Comparison of ENCODE assay signal across 35 cellular contexts in genomic region chr10:95034401-95034800, GRCh38. TPM values are rescaled to one million over a fixed set of nuclear protein-coding genes. Genes with fewer than 3 reads are reported as not detected.
"Had no signal": no experiment of that assay in that cellular context is flagged by ENCODE, and none has a peak within 500 bp of the region (broad histone marks: within the 10 kb centered on the region; RNA-seq: fewer than 3 reads in every experiment).

No MANE protein-coding gene starts in this region.

- ATAC-seq: activated CD8-positive, alpha-beta T cell treated with anti-CD3 and anti-CD28 coated beads for 36 hours; activated naive CD4-positive, alpha-beta T cell treated with anti-CD3 and anti-CD28 coated beads, Interleukin-2, amount 50 U/mL, for 72 hours; activated T-cell treated with anti-CD3 and anti-CD28 coated beads, Interleukin-2, amount 50 U/mL, for 4 hours; activated T-cell treated with anti-CD3 and anti-CD28 coated beads, Interleukin-2, amount 50 U/mL, for 72 hours; activated T-helper 17 cell treated with anti-CD3 and anti-CD28 coated beads, Interleukin-2, amount 50 U/mL, for 72 hours; body of pancreas had no signal

- H3K27ac ChIP-seq: adrenal gland, body of pancreas, brain microvascular endothelial cell, breast epithelium had no signal

- H3K4me3 ChIP-seq: adrenal gland, body of pancreas, breast epithelium had no signal

- H3K27me3 ChIP-seq: adrenal gland, body of pancreas, brain microvascular endothelial cell, breast epithelium had no signal

- FAIRE-seq: astrocyte, TTC549 had no signal

- H3K36me3 ChIP-seq: adrenal gland, brain microvascular endothelial cell, breast epithelium had no signal

- H3K4me1 ChIP-seq: adrenal gland, body of pancreas, breast epithelium had no signal

- DNase-seq: activated B cell treated with CpG ODN at 0.5 μM for 24 hours; activated CD4-positive, alpha-beta memory T cell treated with anti-CD3 and anti-CD28 coated beads for 36 hours; activated CD4-positive, alpha-beta T cell treated with anti-CD3 and anti-CD28 coated beads for 4 hours; activated CD4-positive, alpha-beta T cell treated with anti-CD3 and anti-CD28 coated beads, Interleukin-2, amount 10 ng/mL, durations not matched to agents 24 days and 14 days; activated CD4-positive, alpha-beta T cell treated with anti-CD3 and anti-CD28 coated beads, Interleukin-2, amount 50 U/mL, for 1 hour; activated CD4-positive, alpha-beta T cell treated with anti-CD3 and anti-CD28 coated beads, Interleukin-2, amount 50 U/mL, for 4 hours; activated CD4-positive, CD25-positive, alpha-beta regulatory T cell treated with anti-CD3 and anti-CD28 coated beads, Interleukin-2, amount 50 U/mL, for 72 hours; activated CD8-positive, alpha-beta memory T cell treated with anti-CD3 and anti-CD28 coated beads, Interleukin-2, amount 50 U/mL, for 4 hours; activated CD8-positive, alpha-beta T cell treated with anti-CD3 and anti-CD28 coated beads for 36 hours; activated effector memory CD4-positive, alpha-beta T cell treated with anti-CD3 and anti-CD28 coated beads, Interleukin-2, amount 50 U/mL, for 16 hours; activated gamma-delta T cell treated with Interleukin-2 at 50 U/mL for 16 hours; activated naive CD4-positive, alpha-beta T cell; activated naive CD4-positive, alpha-beta T cell treated with anti-CD3 and anti-CD28 coated beads for 36 hours; activated naive CD4-positive, alpha-beta T cell treated with anti-CD3 and anti-CD28 coated beads, Interleukin-2, amount 50 U/mL, for 16 hours; activated naive CD8-positive, alpha-beta T cell treated with anti-CD3 and anti-CD28 coated beads for 36 hours; activated T-cell treated with anti-CD3 and anti-CD28 coated beads for 4 hours; activated T-cell treated with anti-CD3 and anti-CD28 coated beads, Interleukin-2, amount 50 U/mL, for 1 hour; activated T-cell treated with anti-CD3 and anti-CD28 coated beads, Interleukin-2, amount 50 U/mL, for 4 hours; activated T-cell treated with anti-CD3 and anti-CD28 coated beads, Interleukin-2, amount 50 U/mL, for 72 hours; adrenal gland; amniotic stem cell; aorta; body of pancreas; brain microvascular endothelial cell; central memory CD4-positive, alpha-beta T cell; T-helper 1 cell; T-helper 2 cell; T-helper 9 cell had no signal

- H3K9me3 ChIP-seq: adrenal gland, body of pancreas, breast epithelium had no signal

RNA-seq across cellular contexts. Expression of gene CYP2C8, which starts 34.9 kb away (rescaled TPM):
- total RNA-seq: activated CD4-positive, alpha-beta memory T cell treated with anti-CD3 and anti-CD28 coated beads for 36 hours; activated CD4-positive, alpha-beta T cell treated with anti-CD3 and anti-CD28 coated beads, Interleukin-2, amount 10 ng/mL, durations not matched to agents 24 days and 14 days; activated naive CD4-positive, alpha-beta T cell treated with anti-CD3 and anti-CD28 coated beads for 36 hours; activated naive CD4-positive, alpha-beta T cell treated with anti-CD3 and anti-CD28 coated beads, Interleukin-2, amount 50 U/mL, for 72 hours; activated T-helper 1 cell treated with anti-CD3 and anti-CD28 coated beads, Interleukin-12 subunit alpha, Interleukin-12 subunit beta, Interleukin-2, Interleukin-4 antibody, amounts not matched to agents 30 ng/mL and 10 ng/mL and 1 ng/mL, durations not matched to agents 14 hours and 24 hours and 36 hours; cardiac septum had no signal
